ENCODE assay signal across 1 cellular context in the genomic region with DNA sequence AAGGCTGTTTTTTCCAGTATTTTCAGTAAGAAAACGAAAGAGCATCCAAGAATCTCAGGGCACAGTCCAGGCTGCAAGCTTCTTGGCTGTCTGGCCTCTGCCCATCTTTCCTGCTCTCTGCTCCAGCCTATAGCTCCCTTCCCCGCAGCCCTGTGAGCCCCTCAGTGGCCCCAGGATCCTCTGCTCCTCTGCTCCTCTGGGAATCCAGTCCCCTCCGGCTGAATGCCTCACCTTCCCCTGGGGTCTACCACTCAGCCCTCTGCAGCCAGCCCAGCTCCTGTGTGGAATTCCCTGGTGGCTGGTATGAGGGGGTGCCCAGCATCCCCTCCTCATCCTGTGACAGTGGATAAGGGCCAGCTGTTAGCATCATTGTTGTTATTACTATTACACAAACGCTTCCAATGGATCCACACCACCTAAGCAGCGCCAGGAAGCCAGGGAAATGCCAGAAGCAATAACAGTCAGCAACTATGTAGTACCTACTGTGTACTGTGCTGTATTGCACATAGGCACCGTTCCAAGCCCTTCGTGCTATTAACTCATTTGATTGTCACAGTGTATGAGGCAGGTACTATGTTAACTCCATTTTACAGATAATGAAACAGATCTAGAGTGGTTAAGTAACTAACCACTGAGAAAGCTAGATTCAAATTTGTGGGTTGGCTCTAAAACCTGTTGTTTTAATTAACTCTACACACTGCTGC.
TF ChIP-seq lines count a peak whose summit lies in the region.

No MANE protein-coding gene starts in this region.

TF ChIP-seq in IMR-90, 13 proteins besides CTCF, POLR2A, EP300 and RAD21:
- TF ChIP-seq CEBPB (IDR thresholded peaks at IDR 0.05; ENCODE audit: low read depth, low read length) (no peak), MAFK (IDR thresholded peaks at IDR 0.05; ENCODE audit: low read depth, low read length) (no peak), NFE2L2 (IDR thresholded peaks at IDR 0.05; ENCODE audit: low read depth, low read length) (no peak), RFX5 (IDR thresholded peaks at IDR 0.05; ENCODE audit: low read depth, low read length) (no peak), BHLHE40 (IDR thresholded peaks at IDR 0.05; ENCODE audit: low read depth, low read length) (no peak), FOS (IDR thresholded peaks at IDR 0.05; ENCODE audit: low read depth, low read length) (no peak), MXI1 (IDR thresholded peaks at IDR 0.05; ENCODE audit: borderline replicate concordance, low read depth, low read length) (no peak), SMC3 (IDR thresholded peaks at IDR 0.05; ENCODE audit: low read depth, low read length) (no peak), MAZ (IDR thresholded peaks at IDR 0.05; ENCODE audit: borderline replicate concordance, low read depth, low read length) (no peak), RCOR1 (IDR thresholded peaks at IDR 0.05; ENCODE audit: insufficient replicate concordance, low read length) (no peak), CHD1 (IDR thresholded peaks at IDR 0.05; ENCODE audit: low read depth, low read length) (no peak)
- TF ChIP-seq, protein P1, sequence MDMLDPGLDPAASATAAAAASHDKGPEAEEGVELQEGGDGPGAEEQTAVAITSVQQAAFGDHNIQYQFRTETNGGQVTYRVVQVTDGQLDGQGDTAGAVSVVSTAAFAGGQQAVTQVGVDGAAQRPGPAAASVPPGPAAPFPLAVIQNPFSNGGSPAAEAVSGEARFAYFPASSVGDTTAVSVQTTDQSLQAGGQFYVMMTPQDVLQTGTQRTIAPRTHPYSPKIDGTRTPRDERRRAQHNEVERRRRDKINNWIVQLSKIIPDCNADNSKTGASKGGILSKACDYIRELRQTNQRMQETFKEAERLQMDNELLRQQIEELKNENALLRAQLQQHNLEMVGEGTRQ (IDR thresholded peaks at IDR 0.05; ENCODE audit: low read depth, low read length), result no peak
- TF ChIP-seq, protein P2, sequence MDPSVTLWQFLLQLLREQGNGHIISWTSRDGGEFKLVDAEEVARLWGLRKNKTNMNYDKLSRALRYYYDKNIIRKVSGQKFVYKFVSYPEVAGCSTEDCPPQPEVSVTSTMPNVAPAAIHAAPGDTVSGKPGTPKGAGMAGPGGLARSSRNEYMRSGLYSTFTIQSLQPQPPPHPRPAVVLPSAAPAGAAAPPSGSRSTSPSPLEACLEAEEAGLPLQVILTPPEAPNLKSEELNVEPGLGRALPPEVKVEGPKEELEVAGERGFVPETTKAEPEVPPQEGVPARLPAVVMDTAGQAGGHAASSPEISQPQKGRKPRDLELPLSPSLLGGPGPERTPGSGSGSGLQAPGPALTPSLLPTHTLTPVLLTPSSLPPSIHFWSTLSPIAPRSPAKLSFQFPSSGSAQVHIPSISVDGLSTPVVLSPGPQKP (IDR thresholded peaks at IDR 0.05; ENCODE audit: borderline replicate concordance, low read depth, low read length), result no peak
TF ChIP-seq in IMR-90: peak in this region for 0.
